1 cellular context compared by ENCODE assay signal in the genomic region with DNA sequence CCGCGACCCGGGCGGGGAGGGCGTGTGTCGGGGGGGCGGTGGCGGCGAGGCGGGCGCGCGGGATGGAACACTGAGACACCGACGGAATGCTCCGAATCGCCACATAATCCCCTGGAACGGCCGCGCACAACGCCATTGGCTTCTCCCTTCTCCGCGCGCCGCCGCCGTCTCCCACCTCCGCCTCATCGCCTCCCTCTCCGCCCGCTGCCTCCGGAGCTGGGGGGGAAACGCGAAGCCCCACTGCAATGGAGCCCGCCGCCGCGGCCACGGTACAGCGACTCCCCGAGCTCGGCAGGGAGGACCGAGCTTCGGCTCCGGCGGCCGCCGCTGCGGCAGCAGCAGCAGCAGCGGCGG.
TF ChIP-seq lines count a peak whose summit lies in the region.

Gene PHLPP1, plus strand, starts transcription at position 103 of the 354 bp plus-strand sequence. Its CDS starts 143 bp downstream, at position 246.

TF ChIP-seq in GM23338, 12 proteins besides CTCF, POLR2A, EP300 and RAD21 (continued from another document):
- TF ChIP-seq REST (IDR thresholded peaks at IDR 0.05; ENCODE audit: unreplicated experiment) = no peak
- TF ChIP-seq POLR2AphosphoS5 (IDR thresholded peaks at IDR 0.05; ENCODE audit: low read depth) = no peak; the same call in 1 of the 2 replicates
- TF ChIP-seq ZNF462 (CRISPR knock-in tag; IDR thresholded peaks at IDR 0.05) = no peak
- TF ChIP-seq NANOG (IDR thresholded peaks at IDR 0.05; ENCODE audit: borderline replicate concordance) = no peak
- TF ChIP-seq ETS1 (IDR thresholded peaks at IDR 0.05) = no peak
- no peak for TF ChIP-seq EZH2 (IDR thresholded peaks at IDR 0.05; ENCODE audit: low read depth, unreplicated experiment)
- no peak for TF ChIP-seq ZNF114 (CRISPR knock-in tag; IDR thresholded peaks at IDR 0.05)
- TF ChIP-seq ZNF331 (CRISPR knock-in tag; IDR thresholded peaks at IDR 0.05; ENCODE audit: low read depth) = no peak
